Comparison of ENCODE assay signal across 10 cellular contexts in genomic region chr6:37259191-37259590, GRCh38. TPM values are rescaled to one million over a fixed set of nuclear protein-coding genes. Genes with fewer than 3 reads are reported as not detected.
DNase-seq lines count a peak whose midpoint lies in the region; ATAC-seq lines count a peak whose summit lies in the region.
"Had no signal": no experiment of that assay in that cellular context is flagged by ENCODE, and none has a peak within 500 bp of the region (broad histone marks: within the 10 kb centered on the region; RNA-seq: fewer than 3 reads in every experiment).

No MANE protein-coding gene starts in this region.

- H4K20me1 ChIP-seq in BLaER1 = peaks cover 18% of the 10 kb centered on the region; the same call in 1 of the 2 replicates

- H3K27ac ChIP-seq in BLaER1 (peak overlapping the region; percentile 3; the same call in 1 of the 2 replicates), HUES64 (ENCODE audit: low read depth, low read length) (no peak overlapping the region), aorta (ENCODE audit: low read depth in 1 of 2, low read length in 2 of 2) (no peak overlapping the region)

- H3K4me1 ChIP-seq in BLaER1 (peaks cover 26% of the 10 kb centered on the region), HUES64 (ENCODE audit: insufficient read depth, low read length) (peaks cover 17% of the 10 kb centered on the region; the same call in 1 of the 2 replicates), aorta (ENCODE audit: control insufficient read depth in 1 of 2, insufficient read depth in 2 of 2, low read length in 2 of 2) (peaks cover 0 to 6% of the 10 kb centered on the region in 2 donors)

- intact Hi-C loops in aorta (cut with DNase I) = no loop called here

- H3K36me3 Mint-ChIP-seq in activated naive CD8-positive, alpha-beta T cell = peaks cover 4% of the 10 kb centered on the region

- H3K27ac Mint-ChIP-seq in activated naive CD8-positive, alpha-beta T cell = peak overlapping the region; percentile 95

- H3K4me1 Mint-ChIP-seq in activated naive CD8-positive, alpha-beta T cell (ENCODE audit: low read depth) = peaks cover 54% of the 10 kb centered on the region

- H3K9me3 Mint-ChIP-seq in activated naive CD8-positive, alpha-beta T cell (ENCODE audit: low read depth) = no peaks in the 10 kb centered on the region

- H3K27me3 ChIP-seq in BLaER1 (no peaks in the 10 kb centered on the region), HUES64 (ENCODE audit: insufficient read depth, low read length) (no peaks in the 10 kb centered on the region), aorta (ENCODE audit: control insufficient read depth in 1 of 2, insufficient read depth in 2 of 2, low read length in 1 of 2) (no peaks in the 10 kb centered on the region)
- H3K27me3 ChIP-seq: right lobe of liver had no signal

- H3K4me3 ChIP-seq in BLaER1 = peak overlapping the region; percentile 96
- peak overlapping the region; percentile 87 for H3K4me3 ChIP-seq in HUES64 (ENCODE audit: low read length)
- H3K4me3 ChIP-seq in aorta (ENCODE audit: low read length in 2 of 2) = no peak overlapping the region

- H3K4me2 ChIP-seq in BLaER1 = peak overlapping the region; percentile 92

- H3K9ac ChIP-seq in BLaER1 (0 out of 2 replicates have a peak overlapping the region, but pooled peaks have one; percentile 90), HUES64 (ENCODE audit: low read depth, low read length) (no peak overlapping the region)

- ATAC-seq in esophagus mucosa (no peak), aorta (ENCODE audit: low FRiP score) (no peak)

- WGBS in HUES64 = no CpG with 5 or more reads among the region's 2 CpGs
- 31 to 48% methylated on average over 2 of the region's 2 CpGs for WGBS in aorta, 2 donors

- H3K27me3 Mint-ChIP-seq in activated naive CD8-positive, alpha-beta T cell = no peaks in the 10 kb centered on the region

- peak; percentile 78 to 91 for DNase-seq in lung microvascular endothelial cell (ENCODE audit: low read depth in 2 of 2)
- DNase-seq in NK-92 treated with Interleukin-12 subunit alpha and Interleukin-12 subunit beta, amount 100 ng/mL, for 24 hours (lab: John Stamatoyannopoulos, UW) = no peak
- no peak for DNase-seq in stimulated activated CD4-positive, alpha-beta T cell treated with anti-CD3 and anti-CD28 coated beads, Interleukin-12 subunit alpha, Interleukin-12 subunit beta, amount 100 ng/mL, for 4 hours
- no peak for DNase-seq in aorta
- DNase-seq: GDM1, right lobe of liver had no signal

- H3K4me3 Mint-ChIP-seq in activated naive CD8-positive, alpha-beta T cell = peak overlapping the region; percentile 90

- H3K9me3 ChIP-seq in BLaER1 (no peaks in the 10 kb centered on the region), HUES64 (ENCODE audit: insufficient read depth, low read depth, low read length) (no peaks in the 10 kb centered on the region), aorta (ENCODE audit: control insufficient read depth, low read length) (no peaks in the 10 kb centered on the region)
- H3K9me3 ChIP-seq: right lobe of liver had no signal

- H3K36me3 ChIP-seq in BLaER1 (no peaks in the 10 kb centered on the region), HUES64 (ENCODE audit: insufficient read depth, low read length) (no peaks in the 10 kb centered on the region), aorta (ENCODE audit: control insufficient read depth in 1 of 2, insufficient read depth in 2 of 2, low read length in 1 of 2) (no peaks in the 10 kb centered on the region)
- H3K36me3 ChIP-seq: right lobe of liver had no signal

RNA-seq across cellular contexts. Expression of gene TMEM217, which starts 1.2 kb away (rescaled TPM):
- 0.45 TPM for polyA plus RNA-seq in HUES64 (2013, experiment 1 of 2)
- 0.51 TPM for polyA plus RNA-seq in HUES64 (2013, experiment 2 of 2)
- total RNA-seq in lung microvascular endothelial cell (7.4 and 8.5 TPM in 2 replicates), esophagus mucosa (0.84 TPM), aorta (1 to 10 TPM; 2.2 to 2.7 TPM)
- under 1 TPM; 0.50 to 0.54 TPM for polyA plus RNA-seq in aorta

RNA-seq across cellular contexts. Expression of gene TBC1D22B, which starts 1.6 kb away (rescaled TPM):
- polyA plus RNA-seq in HUES64 (2013, experiment 1 of 2) = 12.2 TPM
- polyA plus RNA-seq in HUES64 (2013, experiment 2 of 2) = 12.6 TPM
- total RNA-seq in lung microvascular endothelial cell (5.9 and 9.7 TPM in 2 replicates), esophagus mucosa (10.0 TPM), aorta (10 to 100 TPM; 11.2 to 17.0 TPM)
- polyA plus RNA-seq in aorta = 1 to 10 TPM; 3.9 to 4.1 TPM

Comparison
In these comparisons a context has a peak if more than half of its experiments do, and no peak if none do; other contexts are left out.
1. H3K4me3 ChIP-seq: peak in BLaER1 (single experiment) and HUES64 (single experiment); none in aorta (0 of 2).
2. DNase-seq: peak in lung microvascular endothelial cell (2 of 2); none in NK-92 treated with Interleukin-12 subunit alpha and Interleukin-12 subunit beta, amount 100 ng/mL, for 24 hours (single experiment), stimulated activated CD4-positive, alpha-beta T cell treated with anti-CD3 and anti-CD28 coated beads, Interleukin-12 subunit alpha, Interleukin-12 subunit beta, amount 100 ng/mL, for 4 hours (single experiment) and aorta (0 of 2).